15 cellular contexts compared by ENCODE assay signal in the genomic region with DNA sequence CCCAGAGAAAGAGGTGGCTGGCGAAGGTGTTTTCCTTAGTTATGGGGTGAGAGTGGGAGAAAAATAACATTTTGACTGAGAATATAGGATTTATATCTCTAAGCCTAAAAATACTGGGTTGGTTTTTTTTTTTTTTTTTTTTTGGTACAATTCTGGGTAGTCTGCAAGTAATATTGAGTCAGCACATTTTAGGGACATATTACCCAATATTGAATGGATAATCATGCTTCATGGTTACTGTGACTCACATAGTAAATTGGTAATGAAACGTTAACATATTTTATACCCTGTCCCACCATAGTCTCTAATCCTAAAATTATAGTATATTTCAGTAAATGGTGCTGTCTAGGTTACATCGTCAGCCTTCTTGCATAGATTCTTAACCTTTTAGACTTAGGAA.
A peak's percentile ranks its signal among the peaks of the same experiment; 100 is the strongest.
DNase-seq lines count a peak whose midpoint lies in the region; ATAC-seq, FAIRE-seq and TF ChIP-seq lines count a peak whose summit lies in the region.
"Had no signal": no experiment of that assay in that cellular context is flagged by ENCODE, and none has a peak within 500 bp of the region (broad histone marks: within the 10 kb centered on the region; RNA-seq: fewer than 3 reads in every experiment).

No MANE protein-coding gene starts in this region.

- dilution Hi-C loops in mammary epithelial cell (cut with HindIII; ENCODE audit: low sequenced_read_pairs), result no loop called here
- dilution Hi-C loops in keratinocyte (cut with MboI; ENCODE audit: extremely low pct_ligation_motif_present, low sequenced_read_pairs), result no loop called here

- peaks cover 83% of the 10 kb centered on the region for H3K4me1 ChIP-seq in KMS-11 (ENCODE audit: low read depth, poor library complexity, severe bottlenecking)
- H3K4me1 ChIP-seq in mammary epithelial cell (ENCODE audit: insufficient read depth, low read length), result peaks cover 24% of the 10 kb centered on the region
- peaks cover 22% of the 10 kb centered on the region for H3K4me1 ChIP-seq in keratinocyte (ENCODE audit: control insufficient read depth, extremely low read depth, insufficient read depth, low read length)
- H3K4me1 ChIP-seq in upper lobe of left lung, result peaks cover 0 to 12% (median 7%) of the 10 kb centered on the region in 4 donors
- H3K4me1 ChIP-seq: parathyroid adenoma had no signal

- no peak for TF ChIP-seq EP300 in upper lobe of left lung (IDR thresholded peaks at IDR 0.05)

- no peak for FAIRE-seq in keratinocyte (lab: Jason Lieb, UNC)
- FAIRE-seq: GM12891 had no signal

- peak; percentile 42 for DNase-seq in mammary epithelial cell
- DNase-seq in keratinocyte (ENCODE audit: low read depth, low spot score), result no peak
- DNase-seq in upper lobe of left lung, result no peak
- no peak for DNase-seq in activated CD4-positive, alpha-beta T cell treated with anti-CD3 and anti-CD28 coated beads, Interleukin-2, amount 50 U/mL, for 48 hours
- DNase-seq in activated CD8-positive, alpha-beta memory T cell treated with anti-CD3 and anti-CD28 coated beads, Interleukin-2, amount 50 U/mL, for 48 hours, result no peak
- DNase-seq: dorsolateral prefrontal cortex, mucosa of descending colon, NCI-H187 treated with DMSO at 0.1 percent for 48 hours, NCI-H524 treated with DMSO at 0.1 percent for 48 hours had no signal

- H3K9me3 ChIP-seq in mammary epithelial cell (replicated peaks; ENCODE audit: insufficient read depth, low read length), result no peaks in the 10 kb centered on the region
- no peaks in the 10 kb centered on the region for H3K9me3 ChIP-seq in keratinocyte (ENCODE audit: control insufficient read depth, low read depth, low read length)
- peaks cover 0 to 4% (median 2%) of the 10 kb centered on the region in 4 donors for H3K9me3 ChIP-seq in upper lobe of left lung

- no peak overlapping the region; the same call in 1 of the 2 replicates for H3K9ac ChIP-seq in KMS-11
- no peak overlapping the region for H3K9ac ChIP-seq in mammary epithelial cell (ENCODE audit: insufficient read depth, low read length)
- no peak overlapping the region for H3K9ac ChIP-seq in keratinocyte (ENCODE audit: control insufficient read depth, extremely low read depth, insufficient read depth, low read length)
- H3K9ac ChIP-seq: parathyroid adenoma had no signal

- ATAC-seq in upper lobe of left lung (ENCODE audit: low FRiP score in 2 of 2) (peak in 1 of 2 donors; percentile 77), HG03097 (IDR thresholded peaks at IDR 0.05; ENCODE audit: low FRiP score, unreplicated experiment) (no peak)
- ATAC-seq: mucosa of descending colon, Panc1, WTC11 had no signal

- no peaks in the 10 kb centered on the region for H4K20me1 ChIP-seq in KMS-11 (ENCODE audit: insufficient read depth)
- no peaks in the 10 kb centered on the region for H4K20me1 ChIP-seq in mammary epithelial cell (ENCODE audit: insufficient read depth, low read length)
- no peaks in the 10 kb centered on the region for H4K20me1 ChIP-seq in keratinocyte (ENCODE audit: control insufficient read depth, extremely low read depth, insufficient read depth, low read length)

- H3K27ac ChIP-seq in KMS-11 (peak overlapping the region; percentile 57), mammary epithelial cell (ENCODE audit: insufficient read depth, low read depth, low read length) (peak overlapping the region; percentile 74), keratinocyte (ENCODE audit: control insufficient read depth, insufficient read depth, low read length) (peak overlapping the region; percentile 70), upper lobe of left lung (peak overlapping the region in 3 of 4 donors; percentile 55 to 76 (median 61))
- H3K27ac ChIP-seq: dorsolateral prefrontal cortex, parathyroid adenoma had no signal

- H3K27me3 ChIP-seq in KMS-11 (ENCODE audit: insufficient read depth, low read depth) (no peaks in the 10 kb centered on the region), mammary epithelial cell (ENCODE audit: insufficient read depth, low read length) (no peaks in the 10 kb centered on the region), keratinocyte (ENCODE audit: control insufficient read depth, extremely low read depth, insufficient read depth, low read length) (no peaks in the 10 kb centered on the region), upper lobe of left lung (no peaks in the 10 kb centered on the region)
- H3K27me3 ChIP-seq: dorsolateral prefrontal cortex had no signal

- H3K36me3 ChIP-seq in KMS-11 (ENCODE audit: insufficient read depth), result no peaks in the 10 kb centered on the region; the same call in 1 of the 2 replicates
- H3K36me3 ChIP-seq in mammary epithelial cell (ENCODE audit: insufficient read depth, low read length), result no peaks in the 10 kb centered on the region
- H3K36me3 ChIP-seq in keratinocyte (ENCODE audit: control insufficient read depth in 2 of 2, extremely low read depth in 1 of 2, insufficient read depth in 2 of 2, low read length in 2 of 2), result no peaks in the 10 kb centered on the region
- H3K36me3 ChIP-seq in upper lobe of left lung, result no peaks in the 10 kb centered on the region

- peak overlapping the region; percentile 70 for H3K4me2 ChIP-seq in KMS-11
- H3K4me2 ChIP-seq in mammary epithelial cell (ENCODE audit: insufficient read depth, low read depth, low read length), result peak overlapping the region; percentile 49
- H3K4me2 ChIP-seq in keratinocyte (ENCODE audit: control insufficient read depth, extremely low read depth, insufficient read depth, low read depth, low read length), result peak overlapping the region; percentile 63

- H3K9me1 ChIP-seq in keratinocyte (ENCODE audit: control insufficient read depth, extremely low read depth, insufficient read depth, low read length), result no peaks in the 10 kb centered on the region

- BruUV-seq in mammary epithelial cell (replicated peaks; lab: Mats Ljungman, UMichigan), result no TSS peak

- TF ChIP-seq POLR2A in upper lobe of left lung (IDR thresholded peaks at IDR 0.05), result no peak

- CTCF ChIA-PET in mammary epithelial cell (lab: Charles Lee; ENCODE audit: low non-redundant PET), result no interaction called here

- H3K4me3 ChIP-seq in KMS-11 (IDR thresholded peaks at IDR 0.05; ENCODE audit: insufficient read depth, low read depth, low read length) (no peak overlapping the region), mammary epithelial cell (replicated peaks in 1 of 3; ENCODE audit: insufficient read depth in 1 of 3, low read depth in 2 of 3, low read length in 3 of 3) (no peak overlapping the region), keratinocyte (ENCODE audit: control insufficient read depth in 2 of 3, extremely low read depth in 1 of 3, insufficient read depth in 2 of 3, low read depth in 1 of 3, low read length in 3 of 3) (no peak overlapping the region), upper lobe of left lung (no peak overlapping the region)
- H3K4me3 ChIP-seq: dorsolateral prefrontal cortex, mucosa of descending colon had no signal

- TF ChIP-seq CTCF in KMS-11 (conservative IDR thresholded peaks at IDR 0.05; ENCODE audit: low read depth, low read length) (no peak), mammary epithelial cell (conservative IDR thresholded peaks at IDR 0.05 in 1 of 2, IDR thresholded peaks at IDR 0.05 in 1 of 2; ENCODE audit: extremely low read depth in 1 of 2, insufficient read depth in 1 of 2, low read depth in 1 of 2, low read length in 2 of 2) (no peak), keratinocyte (optimal IDR thresholded peaks at IDR 0.05 in 1 of 3, IDR thresholded peaks at IDR 0.05 in 1 of 3, conservative IDR thresholded peaks at IDR 0.05 in 1 of 3; ENCODE audit: extremely low read depth in 1 of 3, insufficient read depth in 2 of 3, low read length in 3 of 3) (no peak), upper lobe of left lung (IDR thresholded peaks at IDR 0.05) (no peak)

- 64% methylated on average over 3 of the region's 3 CpGs for WGBS in mammary epithelial cell (ENCODE audit: low coverage, missing lambda C conversion rate)
- 76 to 81% methylated on average over 3 of the region's 3 CpGs for WGBS in upper lobe of left lung, 2 donors

- H2AFZ ChIP-seq in KMS-11 (ENCODE audit: low read depth), result no peak overlapping the region
- no peak overlapping the region for H2AFZ ChIP-seq in mammary epithelial cell (ENCODE audit: low read depth, low read length)
- H2AFZ ChIP-seq in keratinocyte (ENCODE audit: control insufficient read depth, low read length), result no peak overlapping the region
- H2AFZ ChIP-seq: parathyroid adenoma had no signal

- H3K79me2 ChIP-seq in KMS-11 (ENCODE audit: insufficient read depth, low read depth), result peaks cover 76% of the 10 kb centered on the region
- peaks cover 61% of the 10 kb centered on the region for H3K79me2 ChIP-seq in mammary epithelial cell (ENCODE audit: insufficient read depth, low read length)
- peaks cover 4% of the 10 kb centered on the region for H3K79me2 ChIP-seq in keratinocyte (ENCODE audit: control insufficient read depth, insufficient read depth, low read length)
- H3K79me2 ChIP-seq: parathyroid adenoma had no signal

- intact Hi-C loops in mammary epithelial cell (cut with micrococcal nuclease), result no loop called here

- in situ Hi-C loops in mammary epithelial cell (cut with MboI; ENCODE audit: low sequenced_read_pairs in 2 of 2), result no loop called here
